16 cellular contexts compared by ENCODE assay signal in genomic region chr11:9214765-9215164, GRCh38. TPM values are rescaled to one million over a fixed set of nuclear protein-coding genes. Genes with fewer than 3 reads are reported as not detected.
A peak's percentile ranks its signal among the peaks of the same experiment; 100 is the strongest.
DNase-seq lines count a peak whose midpoint lies in the region; TF ChIP-seq lines count a peak whose summit lies in the region.
"Had no signal": no experiment of that assay in that cellular context is flagged by ENCODE, and none has a peak within 500 bp of the region (broad histone marks: within the 10 kb centered on the region; RNA-seq: fewer than 3 reads in every experiment).

No MANE protein-coding gene starts in this region.

- no peak for TF ChIP-seq POLR2A in testis (IDR thresholded peaks at IDR 0.05)

- POLR2A ChIA-PET in OCI-LY7 (lab: Charles Lee) = interaction anchor here (0.5 to 1.2 kb wide), 4 partner anchors 13 to 303 kb away, joined by 3 to 6 read pairs (median 3); no protein-coding TSS in a partner anchor

- no peaks in the 10 kb centered on the region for H4K20me1 ChIP-seq in OCI-LY7 (ENCODE audit: insufficient read depth, low read length)

- H3K23ac ChIP-seq in trophoblast cell (ENCODE audit: low read length) = no peak overlapping the region

- H3K27ac ChIP-seq in OCI-LY7 (ENCODE audit: low read depth, low read length, poor library complexity, severe bottlenecking) (peak overlapping the region; percentile 66), dorsolateral prefrontal cortex (peak overlapping the region in 47 of 59 donors; percentile 2 to 82 (median 41)), trophoblast cell (ENCODE audit: low read depth, low read length) (no peak overlapping the region), testis (no peak overlapping the region)
- H3K27ac ChIP-seq: upper lobe of right lung had no signal

- H3K4me3 ChIP-seq in OCI-LY7 (ENCODE audit: low read depth, low read length, poor library complexity, severe bottlenecking) (no peak overlapping the region), dorsolateral prefrontal cortex (no peak overlapping the region), trophoblast cell (ENCODE audit: low read depth, low read length) (no peak overlapping the region), testis (no peak overlapping the region)
- H3K4me3 ChIP-seq: heart right ventricle, upper lobe of right lung had no signal

- H2AK5ac ChIP-seq in trophoblast cell (ENCODE audit: low read length) = no peak overlapping the region

- CTCF ChIA-PET in OCI-LY7 (lab: Charles Lee; ENCODE audit: unreplicated experiment) = no interaction called here

- intact Hi-C loops in OCI-LY7 (cut with micrococcal nuclease; ENCODE audit: unreplicated experiment) = no loop called here
- intact Hi-C loops in dorsolateral prefrontal cortex (cut with DNase I) = no loop called here
- intact Hi-C loops in testis (cut with DNase I; ENCODE audit: low total_unique reads) = no loop called here

- peaks cover 33% of the 10 kb centered on the region for H3K4me1 ChIP-seq in OCI-LY7 (ENCODE audit: insufficient read depth, low read length, poor library complexity, severe bottlenecking)
- peaks cover 8 to 9% of the 10 kb centered on the region in 2 experiments for H3K4me1 ChIP-seq in trophoblast cell (ENCODE audit: control insufficient read depth in 1 of 2, insufficient read depth in 2 of 2, low read length in 2 of 2)
- H3K4me1 ChIP-seq in testis = no peaks in the 10 kb centered on the region

- peaks cover 2% of the 10 kb centered on the region for H3K79me1 ChIP-seq in trophoblast cell (ENCODE audit: low read length)

- BruUV-seq in OCI-LY7 (replicated peaks; lab: Mats Ljungman, UMichigan) = no TSS peak

- no peak overlapping the region for H3K14ac ChIP-seq in trophoblast cell (ENCODE audit: low read length)

- H3K4me2 ChIP-seq in OCI-LY7 (ENCODE audit: low read length) (peak overlapping the region; percentile 52), trophoblast cell (ENCODE audit: low read length) (no peak overlapping the region)

- H2BK5ac ChIP-seq in trophoblast cell (ENCODE audit: low read depth, low read length, poor library complexity) = no peak overlapping the region

- WGBS in trophoblast cell (ENCODE audit: extremely low coverage, insufficient coverage, insufficient read length) = no CpG with 5 or more reads among the region's 5 CpGs
- 91 to 97% methylated on average over 5 of the region's 5 CpGs for WGBS in testis, 2 donors

- H3K4ac ChIP-seq in trophoblast cell (ENCODE audit: low read depth, low read length) = no peak overlapping the region

- H2BK12ac ChIP-seq in trophoblast cell (ENCODE audit: low read length) = peak overlapping the region; percentile 44

- H3K36me3 ChIP-seq in OCI-LY7 (ENCODE audit: insufficient read depth, low read length) = no peaks in the 10 kb centered on the region
- no peaks in the 10 kb centered on the region for H3K36me3 ChIP-seq in trophoblast cell (ENCODE audit: control insufficient read depth in 1 of 2, insufficient read depth in 2 of 2, low read length in 2 of 2)
- H3K36me3 ChIP-seq in testis (ENCODE audit: low read depth, missing control alignments) = no peaks in the 10 kb centered on the region
- H3K36me3 ChIP-seq: heart right ventricle, upper lobe of right lung had no signal

- H3K9me3 ChIP-seq in OCI-LY7 (ENCODE audit: low read length) (no peaks in the 10 kb centered on the region), trophoblast cell (ENCODE audit: insufficient read depth, low read depth, low read length) (no peaks in the 10 kb centered on the region), testis (no peaks in the 10 kb centered on the region)
- H3K9me3 ChIP-seq: heart right ventricle, upper lobe of right lung had no signal

- H3K9ac ChIP-seq in trophoblast cell (ENCODE audit: low read length) = no peak overlapping the region

- no peak overlapping the region for H2BK120ac ChIP-seq in trophoblast cell (ENCODE audit: insufficient read depth, low read length, poor library complexity)

- H2AFZ ChIP-seq in OCI-LY7 (ENCODE audit: low read length) (peak overlapping the region; percentile 51), trophoblast cell (ENCODE audit: insufficient read depth, low read length, poor library complexity) (no peak overlapping the region)

- H4K12ac ChIP-seq in trophoblast cell (ENCODE audit: low read depth, low read length) = no peak overlapping the region

- no peak overlapping the region for H3K18ac ChIP-seq in trophoblast cell (ENCODE audit: low read length)

- no peak overlapping the region for H4K91ac ChIP-seq in trophoblast cell (ENCODE audit: low read depth, low read length)

- no peak for TF ChIP-seq CTCF in OCI-LY7 (conservative IDR thresholded peaks at IDR 0.05; ENCODE audit: low read length)
- no peak for TF ChIP-seq CTCF in dorsolateral prefrontal cortex (IDR thresholded peaks at IDR 0.05 in 54 of 56, conservative IDR thresholded peaks at IDR 0.05 in 2 of 56; ENCODE audit: low read depth in 1 of 56, partially characterized antibody in 56 of 56)
- no peak for TF ChIP-seq CTCF in testis (IDR thresholded peaks at IDR 0.05)

- no peaks in the 10 kb centered on the region for H3K27me3 ChIP-seq in dorsolateral prefrontal cortex
- no peaks in the 10 kb centered on the region for H3K27me3 ChIP-seq in trophoblast cell (ENCODE audit: insufficient read depth, low read length)
- no peaks in the 10 kb centered on the region for H3K27me3 ChIP-seq in testis
- H3K27me3 ChIP-seq: heart right ventricle, upper lobe of right lung had no signal

- no peaks in the 10 kb centered on the region for H3K9me2 ChIP-seq in OCI-LY7 (ENCODE audit: insufficient read depth, low read length)

- DNase-seq in NCI-H82 (lab: John Stamatoyannopoulos, UW) (peak; percentile 45), NCI-H82 treated with DMSO at 0.1 percent for 48 hours (lab: John Stamatoyannopoulos, UW; ENCODE audit: unreplicated experiment) (no peak), OCI-LY7 (ENCODE audit: low spot score) (no peak), dorsolateral prefrontal cortex (no peak), trophoblast cell (no peak), NCI-H187 treated with DMSO at 0.1 percent for 48 hours (lab: John Stamatoyannopoulos, UW) (no peak), testis (no peak), NCI-H1694 (lab: John Stamatoyannopoulos, UW) (no peak)
- DNase-seq: activated CD8-positive, alpha-beta memory T cell treated with anti-CD3 and anti-CD28 coated beads, Interleukin-2, amount 50 U/mL, for 48 hours; amygdala; effector CD4-positive, alpha-beta T cell; heart right ventricle; NCI-H1092; NCI-H510A; SHP77 treated with DMSO at 0.1 percent for 48 hours; upper lobe of right lung had no signal

- H3K79me2 ChIP-seq in OCI-LY7 (ENCODE audit: insufficient read depth, low read depth, low read length) = no peaks in the 10 kb centered on the region
- peaks cover 5% of the 10 kb centered on the region for H3K79me2 ChIP-seq in trophoblast cell (ENCODE audit: control insufficient read depth, insufficient read depth, low read length, poor library complexity)

- no peak overlapping the region for H4K8ac ChIP-seq in trophoblast cell (ENCODE audit: low read depth, low read length)

RNA-seq across cellular contexts. Expression of gene DENND5A, which starts 50.4 kb away (rescaled TPM):
- total RNA-seq in OCI-LY7 (2014; rRNA removed; shearing (Covaris generic)) = 8.3 and 10.5 TPM in 2 replicates
- 4.0 and 5.1 TPM in 2 replicates for total RNA-seq in OCI-LY7 (2022)
- total RNA-seq in dorsolateral prefrontal cortex = 100 to 1,000 TPM; 128 to 331 (median 174) TPM
- polyA plus RNA-seq in trophoblast cell (2013) = 57.3 and 58.2 TPM in 2 replicates
- total RNA-seq in testis = 10 to 100 TPM; 73.6 to 88.8 TPM
- 51.2 TPM for polyA plus RNA-seq in testis (ENCODE audit: insufficient read depth, low read depth, low replicate concordance)

Comparison
In these comparisons a context has a peak if more than half of its experiments do, and no peak if none do; other contexts are left out.
1. H3K27ac ChIP-seq: peak in OCI-LY7 (single experiment) and dorsolateral prefrontal cortex (47 of 59); none in trophoblast cell (single experiment) and testis (0 of 2).
2. RNA of gene DENND5A, which starts 50.4 kb away (total RNA-seq): 128 to 331 TPM in dorsolateral prefrontal cortex and 73.6 to 88.8 TPM in testis; 4.0 to 10.5 TPM in OCI-LY7; every median in the first group is over 4 times any median in the second.